1 cellular context compared by ENCODE assay signal in genomic region chr19:48506138-48506733, GRCh38.
TF ChIP-seq lines count a peak whose summit lies in the region.

No MANE protein-coding gene starts in this region.

TF ChIP-seq in GM23338, 12 proteins besides CTCF, POLR2A, EP300 and RAD21:
- TF ChIP-seq ZNF462 (CRISPR knock-in tag; IDR thresholded peaks at IDR 0.05) (no peak), EZH2phosphoT487 (IDR thresholded peaks at IDR 0.05; ENCODE audit: unreplicated experiment) (no peak), ZNF331 (CRISPR knock-in tag; IDR thresholded peaks at IDR 0.05; ENCODE audit: low read depth) (no peak), ETS1 (IDR thresholded peaks at IDR 0.05) (no peak), CREB1 (CRISPR knock-in tag; IDR thresholded peaks at IDR 0.05; ENCODE audit: low read depth) (no peak), JUNB (IDR thresholded peaks at IDR 0.05; ENCODE audit: unreplicated experiment) (no peak), POLR2AphosphoS5 (IDR thresholded peaks at IDR 0.05; ENCODE audit: low read depth) (no peak), ZNF114 (CRISPR knock-in tag; IDR thresholded peaks at IDR 0.05) (no peak), EZH2 (IDR thresholded peaks at IDR 0.05; ENCODE audit: low read depth, unreplicated experiment) (no peak), NANOG (IDR thresholded peaks at IDR 0.05; ENCODE audit: borderline replicate concordance) (no peak), STAT1 (IDR thresholded peaks at IDR 0.05; ENCODE audit: unreplicated experiment) (no peak)
- TF ChIP-seq, protein P1, sequence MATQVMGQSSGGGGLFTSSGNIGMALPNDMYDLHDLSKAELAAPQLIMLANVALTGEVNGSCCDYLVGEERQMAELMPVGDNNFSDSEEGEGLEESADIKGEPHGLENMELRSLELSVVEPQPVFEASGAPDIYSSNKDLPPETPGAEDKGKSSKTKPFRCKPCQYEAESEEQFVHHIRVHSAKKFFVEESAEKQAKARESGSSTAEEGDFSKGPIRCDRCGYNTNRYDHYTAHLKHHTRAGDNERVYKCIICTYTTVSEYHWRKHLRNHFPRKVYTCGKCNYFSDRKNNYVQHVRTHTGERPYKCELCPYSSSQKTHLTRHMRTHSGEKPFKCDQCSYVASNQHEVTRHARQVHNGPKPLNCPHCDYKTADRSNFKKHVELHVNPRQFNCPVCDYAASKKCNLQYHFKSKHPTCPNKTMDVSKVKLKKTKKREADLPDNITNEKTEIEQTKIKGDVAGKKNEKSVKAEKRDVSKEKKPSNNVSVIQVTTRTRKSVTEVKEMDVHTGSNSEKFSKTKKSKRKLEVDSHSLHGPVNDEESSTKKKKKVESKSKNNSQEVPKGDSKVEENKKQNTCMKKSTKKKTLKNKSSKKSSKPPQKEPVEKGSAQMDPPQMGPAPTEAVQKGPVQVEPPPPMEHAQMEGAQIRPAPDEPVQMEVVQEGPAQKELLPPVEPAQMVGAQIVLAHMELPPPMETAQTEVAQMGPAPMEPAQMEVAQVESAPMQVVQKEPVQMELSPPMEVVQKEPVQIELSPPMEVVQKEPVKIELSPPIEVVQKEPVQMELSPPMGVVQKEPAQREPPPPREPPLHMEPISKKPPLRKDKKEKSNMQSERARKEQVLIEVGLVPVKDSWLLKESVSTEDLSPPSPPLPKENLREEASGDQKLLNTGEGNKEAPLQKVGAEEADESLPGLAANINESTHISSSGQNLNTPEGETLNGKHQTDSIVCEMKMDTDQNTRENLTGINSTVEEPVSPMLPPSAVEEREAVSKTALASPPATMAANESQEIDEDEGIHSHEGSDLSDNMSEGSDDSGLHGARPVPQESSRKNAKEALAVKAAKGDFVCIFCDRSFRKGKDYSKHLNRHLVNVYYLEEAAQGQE (IDR thresholded peaks at IDR 0.05; ENCODE audit: unreplicated experiment) = no peak
